1 cellular context compared by ENCODE assay signal in the genomic region with DNA sequence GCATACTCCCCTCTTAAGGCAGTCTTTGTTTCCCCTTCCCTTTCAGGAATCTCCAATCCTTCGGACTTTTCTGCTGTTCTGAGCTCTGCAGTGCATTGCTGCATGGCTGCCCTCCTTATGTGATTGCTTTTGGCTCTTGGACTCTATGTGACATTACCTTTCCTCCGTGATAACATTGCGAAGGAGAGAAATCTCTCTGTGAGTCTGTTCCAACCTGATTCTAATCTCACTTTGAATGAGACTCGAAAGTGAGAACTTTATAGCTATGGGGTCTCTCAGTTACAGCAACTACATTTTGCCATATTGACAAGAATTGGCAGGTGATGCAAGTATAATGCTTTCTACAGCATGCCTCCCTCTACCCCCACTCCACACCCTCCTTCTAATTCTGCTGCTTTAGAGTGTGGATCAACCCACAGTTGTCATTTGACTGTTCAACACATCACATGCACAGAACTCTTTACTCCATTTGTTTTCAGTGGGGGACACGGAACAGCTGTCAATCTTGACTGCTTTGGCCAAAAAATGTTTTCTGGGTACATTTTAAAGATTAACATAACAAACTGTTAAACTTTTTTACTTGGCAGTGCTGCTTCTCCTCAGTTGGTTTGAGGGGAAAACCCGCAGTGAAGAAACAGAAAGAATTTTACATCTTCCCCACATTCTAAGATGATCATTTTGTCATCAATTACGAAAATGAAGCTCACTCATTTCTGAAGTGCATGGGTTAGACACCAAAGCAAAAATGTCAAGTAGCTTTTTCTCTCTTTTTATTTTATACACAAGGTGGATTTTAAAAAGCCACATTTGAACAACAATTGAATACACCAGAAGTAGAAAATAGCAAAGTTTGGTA.
TF ChIP-seq lines count a peak whose summit lies in the region.

No MANE protein-coding gene starts in this region.

TF ChIP-seq in H1, 55 proteins besides CTCF, POLR2A, EP300 and RAD21:
- TF ChIP-seq MAX (IDR thresholded peaks at IDR 0.05) (no peak), NRF1 (IDR thresholded peaks at IDR 0.05; ENCODE audit: low read depth, low read length) (no peak), TEAD4 (IDR thresholded peaks at IDR 0.05; ENCODE audit: low read depth, low read length) (no peak), KDM1A (IDR thresholded peaks at IDR 0.05; ENCODE audit: borderline replicate concordance, low read length) (no peak), SUZ12 (IDR thresholded peaks at IDR 0.05; ENCODE audit: low read length) (no peak), CREB1 (IDR thresholded peaks at IDR 0.05) (no peak), RXRA (IDR thresholded peaks at IDR 0.05; ENCODE audit: insufficient read depth, low read depth, low read length) (no peak), SP1 (IDR thresholded peaks at IDR 0.05; ENCODE audit: low read depth, low read length) (no peak), GTF2F1 (IDR thresholded peaks at IDR 0.05; ENCODE audit: borderline replicate concordance, low read depth, low read length) (no peak), TCF12 (IDR thresholded peaks at IDR 0.05; ENCODE audit: low read depth, low read length) (no peak), SAP30 (IDR thresholded peaks at IDR 0.05; ENCODE audit: insufficient read depth, insufficient replicate concordance, low read length) (no peak), EZH2 (IDR thresholded peaks at IDR 0.05; ENCODE audit: low read depth, low read length, severe bottlenecking) (no peak), NANOG (IDR thresholded peaks at IDR 0.05; ENCODE audit: insufficient read depth, low read depth, low read length, poor library complexity, severe bottlenecking) (no peak), ATF3 (IDR thresholded peaks at IDR 0.05; ENCODE audit: insufficient read depth, low read depth, low read length) (no peak), BACH1 (IDR thresholded peaks at IDR 0.05; ENCODE audit: low read length) (no peak)
